ENCODE assay signal across 11 cellular contexts in the genomic region with DNA sequence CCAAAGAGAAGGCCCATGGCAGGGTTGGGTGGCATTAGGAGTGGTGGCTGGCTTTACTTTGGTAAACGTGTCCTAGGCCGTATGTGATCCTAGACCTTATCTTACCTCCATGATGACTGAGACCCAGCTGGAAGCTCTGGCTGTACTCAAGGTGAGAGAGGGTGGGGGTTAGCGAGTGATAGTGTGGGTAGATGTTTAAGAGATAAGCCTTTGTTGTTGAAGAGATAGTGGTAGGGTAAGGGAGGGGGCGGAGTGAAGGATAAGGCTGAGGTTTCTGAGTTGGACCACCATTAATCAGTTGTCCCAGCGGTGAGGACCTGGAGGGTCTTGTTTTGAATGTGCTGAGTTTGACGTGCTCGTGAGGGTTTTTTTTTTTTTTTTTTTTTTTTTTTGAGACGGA.
A peak's percentile ranks its signal among the peaks of the same experiment; 100 is the strongest.
DNase-seq lines count a peak whose midpoint lies in the region; ATAC-seq, FAIRE-seq and TF ChIP-seq lines count a peak whose summit lies in the region.
"Had no signal": no experiment of that assay in that cellular context is flagged by ENCODE, and none has a peak within 500 bp of the region (broad histone marks: within the 10 kb centered on the region; RNA-seq: fewer than 3 reads in every experiment).

No MANE protein-coding gene starts in this region.

- no peaks in the 10 kb centered on the region for H3K23me2 ChIP-seq in H1 (ENCODE audit: low read depth, low read length)

- TF ChIP-seq CTCF in Calu3 (IDR thresholded peaks at IDR 0.05; ENCODE audit: unreplicated experiment) (no peak), H1 (IDR thresholded peaks at IDR 0.05; ENCODE audit: control extremely low read depth in 1 of 3, insufficient read depth in 1 of 3, low read depth in 1 of 3, low read length in 3 of 3) (no peak), HepG2 (CRISPR knock-in tag; IDR thresholded peaks at IDR 0.05) (no peak)

- H3K4ac ChIP-seq in H1 (replicated peaks; ENCODE audit: insufficient read length, low read depth, low read length), result peak overlapping the region; percentile 48

- no peak overlapping the region for H3K9ac ChIP-seq in Karpas-422 (ENCODE audit: low read length)
- H3K9ac ChIP-seq in H1 (replicated peaks in 1 of 4; ENCODE audit: extremely low read depth in 1 of 4, low read depth in 3 of 4, low read length in 3 of 4), result no peak overlapping the region
- H3K9ac ChIP-seq in skeletal muscle tissue (ENCODE audit: low read depth in 1 of 3, low read length in 3 of 3), result no peak overlapping the region
- no peak overlapping the region for H3K9ac ChIP-seq in HepG2 (ENCODE audit: insufficient read depth, low read depth, low read length)

- H3K4me1 Mint-ChIP-seq in Calu3 (ENCODE audit: low read depth, unreplicated experiment), result peaks cover 56% of the 10 kb centered on the region

- no peaks in the 10 kb centered on the region for H3K9me2 ChIP-seq in Karpas-422 (replicated peaks; ENCODE audit: insufficient read depth, low read length)

- TF ChIP-seq RAD21 in H1 (IDR thresholded peaks at IDR 0.05 in 1 of 2, conservative IDR thresholded peaks at IDR 0.05 in 1 of 2; ENCODE audit: low read depth in 2 of 2, low read length in 2 of 2) (no peak), HepG2 (CRISPR knock-in tag; IDR thresholded peaks at IDR 0.05) (no peak)

- H3K36me3 Mint-ChIP-seq in Calu3 (ENCODE audit: insufficient read depth, unreplicated experiment), result no peaks in the 10 kb centered on the region

- peak overlapping the region; percentile 72 for H2BK12ac ChIP-seq in H1 (ENCODE audit: low read depth, low read length)

- H4K91ac ChIP-seq in H1 (replicated peaks; ENCODE audit: insufficient read length, low read length), result peak overlapping the region; percentile 68

- no peaks in the 10 kb centered on the region for H3K27me3 ChIP-seq in Karpas-422 (ENCODE audit: low read length)
- H3K27me3 ChIP-seq in H1 (replicated peaks in 1 of 4; ENCODE audit: control insufficient read depth in 3 of 4, extremely low read depth in 1 of 4, insufficient read depth in 3 of 4, low read length in 3 of 4), result no peaks in the 10 kb centered on the region
- H3K27me3 ChIP-seq in skeletal muscle tissue (ENCODE audit: control insufficient read depth in 3 of 3, insufficient read depth in 3 of 3, low read length in 3 of 3), result no peaks in the 10 kb centered on the region
- no peaks in the 10 kb centered on the region for H3K27me3 ChIP-seq in aorta (ENCODE audit: control insufficient read depth in 1 of 2, insufficient read depth in 2 of 2, low read length in 1 of 2)
- no peaks in the 10 kb centered on the region for H3K27me3 ChIP-seq in HepG2 (ENCODE audit: control insufficient read depth in 1 of 2, insufficient read depth in 2 of 2, low read length in 2 of 2)

- peak overlapping the region; percentile 56; the same call in 1 of the 2 replicates for H2BK20ac ChIP-seq in H1 (ENCODE audit: low read length)

- H3K9me3 ChIP-seq in Karpas-422 (ENCODE audit: low read length) (no peaks in the 10 kb centered on the region), H1 (ENCODE audit: insufficient read depth in 2 of 2, low read depth in 1 of 2, low read length in 1 of 2) (no peaks in the 10 kb centered on the region), skeletal muscle tissue (ENCODE audit: control insufficient read depth in 3 of 3, low read length in 3 of 3) (no peaks in the 10 kb centered on the region), aorta (ENCODE audit: control insufficient read depth, low read length) (no peaks in the 10 kb centered on the region), HepG2 (ENCODE audit: low read length) (no peaks in the 10 kb centered on the region)

- H3K4me2 ChIP-seq in Karpas-422 (ENCODE audit: low read depth, low read length, poor library complexity, severe bottlenecking), result peak overlapping the region; percentile 11
- H3K4me2 ChIP-seq in H1 (ENCODE audit: insufficient read depth in 1 of 2, low read depth in 2 of 2, low read length in 2 of 2), result no peak overlapping the region
- H3K4me2 ChIP-seq in HepG2 (ENCODE audit: low read depth, low read length), result no peak overlapping the region

- TF ChIP-seq EP300 in H1 (IDR thresholded peaks at IDR 0.05; ENCODE audit: borderline replicate concordance in 1 of 2, low read depth in 2 of 2, low read length in 2 of 2), result no peak
- TF ChIP-seq EP300 in HepG2 (IDR thresholded peaks at IDR 0.05; ENCODE audit: low read depth in 2 of 2, low read length in 2 of 2), result no peak
- TF ChIP-seq EP300 in HepG2 (CRISPR knock-in tag; IDR thresholded peaks at IDR 0.05; ENCODE audit: borderline replicate concordance), result no peak

- H2AK5ac ChIP-seq in H1 (ENCODE audit: low read depth, low read length), result peak overlapping the region; percentile 91; the same call in 1 of the 2 replicates

- H2AFZ ChIP-seq in Karpas-422 (ENCODE audit: low read length), result no peak overlapping the region
- no peak overlapping the region for H2AFZ ChIP-seq in H1 (ENCODE audit: low read length)
- no peak overlapping the region for H2AFZ ChIP-seq in HepG2 (ENCODE audit: low read length)

- peak overlapping the region; percentile 38 for H3K27ac Mint-ChIP-seq in Calu3 (ENCODE audit: unreplicated experiment)

- peaks cover 4% of the 10 kb centered on the region; the same call in 1 of the 2 replicates for H3K79me1 ChIP-seq in H1 (ENCODE audit: low read depth, low read length)

- H3K27ac ChIP-seq in Karpas-422 (ENCODE audit: low read length), result no peak overlapping the region
- no peak overlapping the region for H3K27ac ChIP-seq in H1 (ENCODE audit: low read depth, low read length)
- peak overlapping the region; percentile 89 for H3K27ac ChIP-seq in skeletal muscle tissue (ENCODE audit: low read depth, low read length)
- no peak overlapping the region for H3K27ac ChIP-seq in aorta (ENCODE audit: low read depth in 1 of 2, low read length in 2 of 2)
- no peak overlapping the region for H3K27ac ChIP-seq in HepG2 (ENCODE audit: extremely low read length, insufficient read depth, low read length)

- TF ChIP-seq POLR2A in H1 (IDR thresholded peaks at IDR 0.05; ENCODE audit: control extremely low read depth in 1 of 2, low read depth in 2 of 2, low read length in 2 of 2) (no peak), HepG2 (IDR thresholded peaks at IDR 0.05; ENCODE audit: insufficient read depth in 1 of 2, low read depth in 2 of 2, low read length in 2 of 2) (no peak)

- no peak overlapping the region for H3K4me3 Mint-ChIP-seq in Calu3 (ENCODE audit: low read depth, unreplicated experiment)

- intact Hi-C loops in Calu3 (cut with micrococcal nuclease; ENCODE audit: unreplicated experiment), result no loop called here
- intact Hi-C loops in aorta (cut with DNase I), result loop anchor here in 1 of 2 donors (5.0 kb wide), 1 partner anchor 44 kb away; no protein-coding TSS in a partner anchor
- intact Hi-C loops in HepG2 (cut with micrococcal nuclease; ENCODE audit: unreplicated experiment), result no loop called here

- no peak overlapping the region for H2BK120ac ChIP-seq in H1 (replicated peaks; ENCODE audit: low read depth, low read length)

- H2BK15ac ChIP-seq in H1 (ENCODE audit: low read length), result peak overlapping the region; percentile 90; the same call in 1 of the 2 replicates

- H3K9me3 Mint-ChIP-seq in Calu3 (ENCODE audit: low read depth, unreplicated experiment), result peaks cover 2% of the 10 kb centered on the region

- CTCF ChIA-PET in Calu3 (lab: Charles Lee), result no interaction called here
- CTCF ChIA-PET in H1 (lab: Charles Lee; ENCODE audit: partially characterized antibody), result interaction anchor here (0.6 kb wide), 1 partner anchor 31 kb away, joined by 4 read pairs; no protein-coding TSS in a partner anchor
- CTCF ChIA-PET in HepG2 (lab: Yijun Ruan, JAX; ENCODE audit: low intra/inter-chr PET ratio, low total read pairs), result no interaction called here

- H2BK5ac ChIP-seq in H1 (ENCODE audit: low read depth, low read length), result peak overlapping the region; percentile 86; the same call in 1 of the 2 replicates

- DNase-seq in Calu3 (no peak), Karpas-422 (no peak), H1 (ENCODE audit: low read depth in 1 of 2, low spot score in 2 of 2) (no peak), aorta (no peak), HepG2 (ENCODE audit: low spot score) (no peak)
- DNase-seq: activated gamma-delta T cell, DMS53, NCI-H2029 had no signal

- POLR2A ChIA-PET in H1 (lab: Charles Lee; ENCODE audit: partially characterized antibody), result no interaction called here
- POLR2A ChIA-PET in HepG2 (lab: Yijun Ruan, JAX), result no interaction called here

- H3K14ac ChIP-seq in H1 (ENCODE audit: insufficient read length), result no peak overlapping the region

- H3K4me3 ChIP-seq in Karpas-422 (ENCODE audit: low read length) (no peak overlapping the region), H1 (ENCODE audit: extremely low read depth in 1 of 4, insufficient read depth in 2 of 4, low read depth in 3 of 4, low read length in 4 of 4) (no peak overlapping the region), skeletal muscle tissue (ENCODE audit: low read length in 3 of 3) (no peak overlapping the region), aorta (ENCODE audit: low read length in 2 of 2) (no peak overlapping the region), HepG2 (replicated peaks in 1 of 3; ENCODE audit: insufficient read depth in 1 of 3, low read depth in 2 of 3, low read length in 3 of 3) (no peak overlapping the region)

- no peak overlapping the region for H4K8ac ChIP-seq in H1 (ENCODE audit: extremely low read depth, insufficient read depth, low read length)

- BruUV-seq in Calu3 (replicated peaks; lab: Mats Ljungman, UMichigan), result no TSS peak
- no TSS peak for BruUV-seq in HepG2 (replicated peaks; lab: Mats Ljungman, UMichigan)

- H3K36me3 ChIP-seq in Karpas-422 (ENCODE audit: insufficient read depth, low read length) (no peaks in the 10 kb centered on the region), H1 (ENCODE audit: control insufficient read depth in 2 of 4, insufficient read depth in 4 of 4, low read length in 3 of 4) (no peaks in the 10 kb centered on the region), skeletal muscle tissue (ENCODE audit: control insufficient read depth in 3 of 3, insufficient read depth in 3 of 3, low read length in 3 of 3) (no peaks in the 10 kb centered on the region), aorta (ENCODE audit: control insufficient read depth in 1 of 2, insufficient read depth in 2 of 2, low read length in 1 of 2) (no peaks in the 10 kb centered on the region), HepG2 (replicated peaks in 1 of 2; ENCODE audit: control insufficient read depth in 1 of 2, insufficient read depth in 2 of 2, low read length in 2 of 2) (no peaks in the 10 kb centered on the region)

- no peak overlapping the region; the same call in 1 of the 2 replicates for H3K18ac ChIP-seq in H1 (ENCODE audit: extremely low read depth, low read length)

- H4K20me1 ChIP-seq in Karpas-422 (ENCODE audit: insufficient read depth, low read depth, low read length) (peaks cover 50% of the 10 kb centered on the region; the same call in 1 of the 2 replicates), H1 (replicated peaks in 1 of 2; ENCODE audit: control insufficient read depth in 1 of 2, insufficient read depth in 2 of 2, low read length in 2 of 2) (no peaks in the 10 kb centered on the region), HepG2 (ENCODE audit: insufficient read depth, low read length) (peaks cover 7% of the 10 kb centered on the region; the same call in 1 of the 2 replicates)

- no peaks in the 10 kb centered on the region for H3K27me3 Mint-ChIP-seq in Calu3 (ENCODE audit: unreplicated experiment)

- H3K4me1 ChIP-seq in Karpas-422 (ENCODE audit: low read length) (peaks cover 79% of the 10 kb centered on the region), H1 (replicated peaks in 1 of 4; ENCODE audit: control insufficient read depth in 3 of 4, insufficient read depth in 4 of 4, low read length in 3 of 4) (peaks cover 0 to 18% (median 14%) of the 10 kb centered on the region in 4 experiments; a peak in 4 of 7 replicates), skeletal muscle tissue (ENCODE audit: control insufficient read depth in 3 of 3, insufficient read depth in 3 of 3, low read length in 3 of 3) (peaks cover 60 to 74% (median 70%) of the 10 kb centered on the region in 3 donors), aorta (ENCODE audit: control insufficient read depth in 1 of 2, insufficient read depth in 2 of 2, low read length in 2 of 2) (peaks cover 0 to 3% of the 10 kb centered on the region in 2 donors), HepG2 (ENCODE audit: insufficient read depth, low read length) (peaks cover 81% of the 10 kb centered on the region)

- peaks cover 100% of the 10 kb centered on the region for H3K79me2 ChIP-seq in Karpas-422 (ENCODE audit: low read length)
- H3K79me2 ChIP-seq in H1 (ENCODE audit: control insufficient read depth in 1 of 2, insufficient read depth in 2 of 2, low read length in 2 of 2), result peaks cover 14 to 72% of the 10 kb centered on the region in 2 experiments
- H3K79me2 ChIP-seq in HepG2 (ENCODE audit: insufficient read depth, low read length), result peaks cover 85% of the 10 kb centered on the region

- FAIRE-seq in H1 (lab: Jason Lieb, UNC) (no peak), HepG2 (lab: Jason Lieb, UNC) (no peak)
- FAIRE-seq: HTR-8/SVneo had no signal

- H3K23ac ChIP-seq in H1 (ENCODE audit: insufficient read length), result no peak overlapping the region

- WGBS in H1 (ENCODE audit: extremely low coverage in 1 of 2, insufficient coverage in 1 of 2, insufficient read length in 1 of 2, insufficient replicate concordance in 2 of 2, low coverage in 1 of 2, low lambda C conversion rate in 2 of 2, missing lambda C conversion rate in 1 of 2), 2 experiments, result 77 to 100% methylated on average over 1 to 7 of the region's 8 CpGs
- 85 to 92% methylated on average over 7 to 8 of the region's 8 CpGs for WGBS in aorta, 2 donors
- WGBS in HepG2 (ENCODE audit: low lambda C conversion rate), result 93% methylated on average over 8 of the region's 8 CpGs

- no peak overlapping the region for H4K5ac ChIP-seq in H1 (ENCODE audit: insufficient read length, low read depth, low read length)

- H3K56ac ChIP-seq in H1 (replicated peaks; ENCODE audit: insufficient read length, low read depth, low read length), result no peak overlapping the region

- ATAC-seq in aorta (ENCODE audit: low FRiP score) (no peak), HepG2 (no peak), GM21381 (IDR thresholded peaks at IDR 0.05; ENCODE audit: unreplicated experiment) (no peak)

- in situ Hi-C loops in HepG2 (cut with HindIII; ENCODE audit: extremely low pct_ligation_motif_present, low pct_unique_long_range_greater_than_20kb), result loop anchor here (25.0 kb wide), 1 partner anchor 164 kb away; no protein-coding TSS in a partner anchor
